13 cellular contexts compared by ENCODE assay signal in the genomic region with DNA sequence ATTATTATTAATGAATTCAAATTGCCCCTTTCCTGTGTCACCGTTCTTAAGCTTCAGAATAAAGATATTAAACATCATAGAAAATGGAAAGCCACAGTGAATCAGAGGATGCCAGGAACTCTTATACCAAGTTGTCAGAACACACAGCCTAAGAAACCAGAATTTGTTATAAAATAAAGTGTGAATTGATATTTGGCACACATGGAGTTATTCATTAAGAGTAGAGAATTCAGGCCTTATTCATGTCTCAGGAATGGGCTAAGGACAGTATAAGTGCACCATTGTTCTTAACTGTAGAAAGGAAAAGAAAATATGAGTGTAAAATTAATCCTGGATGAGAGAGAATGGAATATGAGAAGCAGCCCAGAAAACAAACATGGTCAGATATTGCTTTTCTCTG.
DNase-seq lines count a peak whose midpoint lies in the region; ATAC-seq and TF ChIP-seq lines count a peak whose summit lies in the region.
"Had no signal": no experiment of that assay in that cellular context is flagged by ENCODE, and none has a peak within 500 bp of the region (broad histone marks: within the 10 kb centered on the region; RNA-seq: fewer than 3 reads in every experiment).

No MANE protein-coding gene starts in this region.

- H2BK5ac ChIP-seq in IMR-90 (ENCODE audit: low read depth, low read length, poor library complexity, severe bottlenecking), result no peak overlapping the region

- H3K36me3 ChIP-seq in IMR-90 (ENCODE audit: control insufficient read depth, insufficient read depth, low read length) (no peaks in the 10 kb centered on the region), OCI-LY7 (ENCODE audit: insufficient read depth, low read length) (no peaks in the 10 kb centered on the region)
- H3K36me3 ChIP-seq: BLaER1 had no signal

- in situ Hi-C loops in IMR-90 (cut with MboI; ENCODE audit: low sequenced_read_pairs), result loop anchor here (25.0 kb wide), 1 partner anchor 597 kb away; no protein-coding TSS in a partner anchor

- TF ChIP-seq RAD21 in IMR-90 (IDR thresholded peaks at IDR 0.05; ENCODE audit: low read length), result no peak

- H3K4me1 ChIP-seq in IMR-90 (ENCODE audit: control insufficient read depth, insufficient read depth, low read length) (no peaks in the 10 kb centered on the region), OCI-LY7 (ENCODE audit: insufficient read depth, low read length, poor library complexity, severe bottlenecking) (no peaks in the 10 kb centered on the region)
- H3K4me1 ChIP-seq: BLaER1 had no signal

- no peaks in the 10 kb centered on the region for H3K27me3 Mint-ChIP-seq in Calu3 (ENCODE audit: unreplicated experiment)
- peaks cover 13% of the 10 kb centered on the region for H3K27me3 Mint-ChIP-seq in mesothelial cell of epicardium (ENCODE audit: low read depth)

- H3K79me1 ChIP-seq in IMR-90 (ENCODE audit: low read depth in 1 of 2, low read length in 2 of 2), result no peaks in the 10 kb centered on the region

- no peak overlapping the region for H3K14ac ChIP-seq in IMR-90 (replicated peaks; ENCODE audit: low read depth, low read length)

- intact Hi-C loops in Calu3 (cut with micrococcal nuclease; ENCODE audit: unreplicated experiment) (loop anchor here (10.0 kb wide), 2 partner anchors 425 to 605 kb away; no protein-coding TSS in a partner anchor), IMR-90 (cut with micrococcal nuclease) (loop anchor here (10.0 kb wide), 1 partner anchor 255 kb away; no protein-coding TSS in a partner anchor), OCI-LY7 (cut with micrococcal nuclease; ENCODE audit: unreplicated experiment) (no loop called here), posterior cingulate gyrus (cut with DNase I) (no loop called here)

- no peak overlapping the region for H3K4me2 ChIP-seq in IMR-90 (ENCODE audit: low read depth, low read length)
- H3K4me2 ChIP-seq in OCI-LY7 (ENCODE audit: low read length), result no peak overlapping the region
- H3K4me2 ChIP-seq: BLaER1 had no signal

- no peak overlapping the region for H2AFZ ChIP-seq in IMR-90 (replicated peaks; ENCODE audit: low read length, poor library complexity)
- H2AFZ ChIP-seq in OCI-LY7 (ENCODE audit: low read length), result no peak overlapping the region

- no peak overlapping the region for H3K56ac ChIP-seq in IMR-90 (ENCODE audit: extremely low read depth, insufficient read depth, low read length)

- dilution Hi-C loops in IMR-90 (cut with HindIII; ENCODE audit: low sequenced_read_pairs, unreplicated experiment), result no loop called here

- H2BK15ac ChIP-seq in IMR-90 (ENCODE audit: low read depth, low read length), result no peak overlapping the region

- no peaks in the 10 kb centered on the region for H3K9me2 ChIP-seq in OCI-LY7 (ENCODE audit: insufficient read depth, low read length)

- H3K9me3 Mint-ChIP-seq in Calu3 (ENCODE audit: low read depth, unreplicated experiment) (peaks cover 6% of the 10 kb centered on the region), mesothelial cell of epicardium (peaks cover 20% of the 10 kb centered on the region)

- H3K4me3 Mint-ChIP-seq in Calu3 (ENCODE audit: low read depth, unreplicated experiment) (no peak overlapping the region), mesothelial cell of epicardium (no peak overlapping the region)
- H3K4me3 Mint-ChIP-seq: CD14-positive monocyte; CD4-positive, alpha-beta memory T cell; H9 had no signal

- no peaks in the 10 kb centered on the region for H3K9me1 ChIP-seq in IMR-90 (ENCODE audit: insufficient read depth, low read length)

- no peak overlapping the region for H2BK120ac ChIP-seq in IMR-90 (ENCODE audit: low read depth, low read length)

- H3K9ac ChIP-seq in IMR-90 (ENCODE audit: low read depth, low read length), result no peak overlapping the region
- H3K9ac ChIP-seq: BLaER1 had no signal

- H4K5ac ChIP-seq in IMR-90 (ENCODE audit: low read depth, low read length), result no peak overlapping the region

- POLR2A ChIA-PET in IMR-90 (lab: Charles Lee; ENCODE audit: unreplicated experiment) (no interaction called here), OCI-LY7 (lab: Charles Lee) (no interaction called here)

- BruUV-seq in Calu3 (replicated peaks; lab: Mats Ljungman, UMichigan) (no TSS peak), IMR-90 (replicated peaks; lab: Mats Ljungman, UMichigan) (no TSS peak), OCI-LY7 (replicated peaks; lab: Mats Ljungman, UMichigan) (no TSS peak)

- no CpG with 5 or more reads among the region's 1 CpG for WGBS in IMR-90 (ENCODE audit: extremely low coverage in 2 of 2, insufficient read length in 1 of 2), 2 experiments

- no peak overlapping the region for H2AK9ac ChIP-seq in IMR-90 (replicated peaks; ENCODE audit: low read depth, low read length, poor library complexity)

- no peaks in the 10 kb centered on the region for H3K79me2 ChIP-seq in OCI-LY7 (ENCODE audit: insufficient read depth, low read depth, low read length)

- no peak overlapping the region for H2BK20ac ChIP-seq in IMR-90 (ENCODE audit: low read depth, low read length)

- H3K9me3 ChIP-seq in IMR-90 (ENCODE audit: control insufficient read depth, insufficient read depth, low read length) (peaks cover 8% of the 10 kb centered on the region), OCI-LY7 (ENCODE audit: low read length) (no peaks in the 10 kb centered on the region)

- H3K36me3 Mint-ChIP-seq in Calu3 (ENCODE audit: insufficient read depth, unreplicated experiment) (peaks cover 7% of the 10 kb centered on the region), mesothelial cell of epicardium (no peaks in the 10 kb centered on the region)
- H3K36me3 Mint-ChIP-seq: CD14-positive monocyte; CD4-positive, alpha-beta memory T cell had no signal

- H3K4ac ChIP-seq in IMR-90 (ENCODE audit: low read depth, low read length), result no peak overlapping the region

- DNase-seq in Calu3 (no peak), IMR-90 (peak; percentile 12), foreskin melanocyte (peak; percentile 83), OCI-LY7 (ENCODE audit: low spot score) (no peak), NCI-H2227 (lab: John Stamatoyannopoulos, UW; ENCODE audit: unreplicated experiment) (no peak), posterior cingulate gyrus (no peak), mesothelial cell of epicardium (ENCODE audit: low spot score in 2 of 2, unreplicated experiment in 2 of 2) (no peak)
- DNase-seq: CD4-positive, alpha-beta memory T cell; H9; KG1 had no signal

- H4K8ac ChIP-seq in IMR-90 (ENCODE audit: low read depth in 2 of 2, low read length in 2 of 2), result no peak overlapping the region

- no peak for TF ChIP-seq POLR2A in IMR-90 (IDR thresholded peaks at IDR 0.05; ENCODE audit: low read depth, low read length)

- no peak overlapping the region for H3K23ac ChIP-seq in IMR-90 (ENCODE audit: low read depth, low read length)

- H3K4me1 Mint-ChIP-seq in Calu3 (ENCODE audit: low read depth, unreplicated experiment), result peaks cover 63% of the 10 kb centered on the region
- H3K4me1 Mint-ChIP-seq in mesothelial cell of epicardium, result no peaks in the 10 kb centered on the region
- H3K4me1 Mint-ChIP-seq: CD14-positive monocyte; CD4-positive, alpha-beta memory T cell; H9 had no signal

- H3K4me3 ChIP-seq in IMR-90 (ENCODE audit: insufficient read depth, low read depth, low read length) (no peak overlapping the region), OCI-LY7 (ENCODE audit: low read depth, low read length, poor library complexity, severe bottlenecking) (no peak overlapping the region)
- H3K4me3 ChIP-seq: BLaER1 had no signal

- ATAC-seq in IMR-90 (ENCODE audit: low read depth), result no peak
- ATAC-seq: HepG2 had no signal

- no peak overlapping the region for H3K18ac ChIP-seq in IMR-90 (ENCODE audit: low read depth, low read length)

- no peak overlapping the region for H4K91ac ChIP-seq in IMR-90 (ENCODE audit: insufficient read depth, low read depth, low read length)

- CTCF ChIA-PET in Calu3 (lab: Charles Lee), result interaction anchor here (1.8 kb wide), 1 partner anchor 11 kb away, joined by 7 read pairs; no protein-coding TSS in a partner anchor
- CTCF ChIA-PET in IMR-90 (lab: Yijun Ruan, JAX), result interaction anchor here (0.7 kb wide), 1 partner anchor 42 kb away, joined by 3 read pairs; no protein-coding TSS in a partner anchor
- CTCF ChIA-PET in OCI-LY7 (lab: Charles Lee; ENCODE audit: unreplicated experiment), result no interaction called here

- H4K20me1 ChIP-seq in IMR-90 (ENCODE audit: insufficient read depth, low read length) (no peaks in the 10 kb centered on the region), OCI-LY7 (ENCODE audit: insufficient read depth, low read length) (no peaks in the 10 kb centered on the region)
- H4K20me1 ChIP-seq: BLaER1 had no signal

- H3K27ac ChIP-seq in IMR-90 (ENCODE audit: insufficient read depth, low read length), result no peak overlapping the region
- no peak overlapping the region for H3K27ac ChIP-seq in OCI-LY7 (ENCODE audit: low read depth, low read length, poor library complexity, severe bottlenecking)
- H3K27ac ChIP-seq: BLaER1 had no signal

- H2AK5ac ChIP-seq in IMR-90 (ENCODE audit: low read depth, low read length), result no peak overlapping the region

- TF ChIP-seq CTCF in Calu3 (IDR thresholded peaks at IDR 0.05; ENCODE audit: unreplicated experiment) (no peak), IMR-90 (conservative IDR thresholded peaks at IDR 0.05; ENCODE audit: low read depth, low read length) (no peak), OCI-LY7 (conservative IDR thresholded peaks at IDR 0.05; ENCODE audit: low read length) (no peak), mesothelial cell of epicardium (IDR thresholded peaks at IDR 0.05; ENCODE audit: unreplicated experiment) (no peak)

- peaks cover 6% of the 10 kb centered on the region; the same call in 1 of the 2 replicates for H3K27me3 ChIP-seq in IMR-90 (ENCODE audit: control insufficient read depth, insufficient read depth, low read length)
- H3K27me3 ChIP-seq: BLaER1 had no signal

- H3K27ac Mint-ChIP-seq in Calu3 (ENCODE audit: unreplicated experiment) (peak overlapping the region; percentile 78), mesothelial cell of epicardium (no peak overlapping the region)
- H3K27ac Mint-ChIP-seq: CD14-positive monocyte; CD4-positive, alpha-beta memory T cell; H9 had no signal

TF ChIP-seq in IMR-90, 13 proteins besides CTCF, POLR2A, EP300 and RAD21 (continues in another document):
- no peak for TF ChIP-seq NFE2L2 (IDR thresholded peaks at IDR 0.05; ENCODE audit: low read depth, low read length)
- no peak for TF ChIP-seq BHLHE40 (IDR thresholded peaks at IDR 0.05; ENCODE audit: low read depth, low read length)
- TF ChIP-seq MAZ (IDR thresholded peaks at IDR 0.05; ENCODE audit: borderline replicate concordance, low read depth, low read length), result no peak
- no peak for TF ChIP-seq MXI1 (IDR thresholded peaks at IDR 0.05; ENCODE audit: borderline replicate concordance, low read depth, low read length)
- TF ChIP-seq, protein P1, sequence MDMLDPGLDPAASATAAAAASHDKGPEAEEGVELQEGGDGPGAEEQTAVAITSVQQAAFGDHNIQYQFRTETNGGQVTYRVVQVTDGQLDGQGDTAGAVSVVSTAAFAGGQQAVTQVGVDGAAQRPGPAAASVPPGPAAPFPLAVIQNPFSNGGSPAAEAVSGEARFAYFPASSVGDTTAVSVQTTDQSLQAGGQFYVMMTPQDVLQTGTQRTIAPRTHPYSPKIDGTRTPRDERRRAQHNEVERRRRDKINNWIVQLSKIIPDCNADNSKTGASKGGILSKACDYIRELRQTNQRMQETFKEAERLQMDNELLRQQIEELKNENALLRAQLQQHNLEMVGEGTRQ (IDR thresholded peaks at IDR 0.05; ENCODE audit: low read depth, low read length), result no peak
- no peak for TF ChIP-seq CHD1 (IDR thresholded peaks at IDR 0.05; ENCODE audit: low read depth, low read length)

Comparison
In these comparisons a context has a peak if more than half of its experiments do, and no peak if none do; other contexts are left out.
1. DNase-seq: peak in IMR-90 (single experiment) and foreskin melanocyte (single experiment); none in Calu3 (single experiment), OCI-LY7 (single experiment), NCI-H2227 (single experiment), posterior cingulate gyrus (0 of 10) and mesothelial cell of epicardium (0 of 2).
2. intact Hi-C loops: an anchor here in Calu3 (10.0 kb wide) and IMR-90 (10.0 kb wide); none called in OCI-LY7 and posterior cingulate gyrus.